Comparison of ENCODE assay signal across 19 cellular contexts in genomic region chr21:42556960-42557359, GRCh38. TPM values are rescaled to one million over a fixed set of nuclear protein-coding genes. Genes with fewer than 3 reads are reported as not detected.
DNase-seq lines count a peak whose midpoint lies in the region; ATAC-seq, FAIRE-seq and TF ChIP-seq lines count a peak whose summit lies in the region.
"Had no signal": no experiment of that assay in that cellular context is flagged by ENCODE, and none has a peak within 500 bp of the region (broad histone marks: within the 10 kb centered on the region; RNA-seq: fewer than 3 reads in every experiment).

No MANE protein-coding gene starts in this region.

- H4K8ac ChIP-seq in neuronal stem cell (ENCODE audit: low read depth, low read length): no peak overlapping the region

- no peak overlapping the region for H2BK120ac ChIP-seq in neuronal stem cell (ENCODE audit: low read depth, low read length)

- WGBS in liver: 40% methylated on average over 14 of the region's 14 CpGs
- WGBS in HepG2 (ENCODE audit: low lambda C conversion rate): 59% methylated on average over 5 of the region's 14 CpGs
- 90 to 91% methylated on average over 14 of the region's 14 CpGs for WGBS in ectodermal cell, 2 experiments
- WGBS in neuronal stem cell (ENCODE audit: extremely low coverage in 2 of 2, insufficient read length in 2 of 2, insufficient replicate concordance in 1 of 2), 2 donors: no CpG with 5 or more reads among the region's 14 CpGs

- no peaks in the 10 kb centered on the region for H3K79me1 ChIP-seq in neuronal stem cell (ENCODE audit: low read depth, low read length)

- no peak overlapping the region for H3K18ac ChIP-seq in neuronal stem cell (ENCODE audit: low read length)

- no peak overlapping the region for H2BK12ac ChIP-seq in neuronal stem cell (ENCODE audit: low read length)

- no peaks in the 10 kb centered on the region for H3K9me3 ChIP-seq in liver (ENCODE audit: control insufficient read depth in 4 of 4, low read length in 3 of 4)
- no peaks in the 10 kb centered on the region for H3K9me3 ChIP-seq in HepG2 (ENCODE audit: low read length)
- no peaks in the 10 kb centered on the region for H3K9me3 ChIP-seq in ectodermal cell (ENCODE audit: control insufficient read depth, low read length)
- no peaks in the 10 kb centered on the region for H3K9me3 ChIP-seq in neuronal stem cell (replicated peaks in 1 of 2; ENCODE audit: control insufficient read depth in 2 of 2, insufficient read depth in 1 of 2, low read depth in 1 of 2, low read length in 2 of 2)
- H3K9me3 ChIP-seq: ascending aorta, HAP-1, upper lobe of left lung had no signal

- peaks cover 8% of the 10 kb centered on the region for H3K36me3 Mint-ChIP-seq in endothelial cell (ENCODE audit: low read depth, unreplicated experiment)

- no peaks in the 10 kb centered on the region for H3K9me3 Mint-ChIP-seq in endothelial cell (ENCODE audit: unreplicated experiment)
- H3K9me3 Mint-ChIP-seq: dendritic cell treated with granulocyte-macrophage colony-stimulating factor and Interleukin-4, amounts not matched to agents 40 ng/mL and 50 ng/mL, for 4 days; immature natural killer cell had no signal

- peaks cover 3% of the 10 kb centered on the region for H3K27me3 Mint-ChIP-seq in endothelial cell (ENCODE audit: unreplicated experiment)
- H3K27me3 Mint-ChIP-seq: dendritic cell treated with granulocyte-macrophage colony-stimulating factor and Interleukin-4, amounts not matched to agents 40 ng/mL and 50 ng/mL, for 4 days had no signal

- H4K91ac ChIP-seq in neuronal stem cell (ENCODE audit: low read depth, low read length, poor library complexity): no peak overlapping the region

- peaks cover 4% of the 10 kb centered on the region for H3K4me1 Mint-ChIP-seq in endothelial cell (ENCODE audit: unreplicated experiment)
- H3K4me1 Mint-ChIP-seq: mesothelial cell of epicardium had no signal

- TF ChIP-seq EP300 in HepG2 (IDR thresholded peaks at IDR 0.05; ENCODE audit: low read depth in 2 of 2, low read length in 2 of 2) (no peak), HepG2 (CRISPR knock-in tag; IDR thresholded peaks at IDR 0.05; ENCODE audit: borderline replicate concordance) (no peak)

- DNase-seq in HepG2 (ENCODE audit: low spot score): no peak
- DNase-seq in neuronal stem cell (ENCODE audit: low spot score): no peak
- DNase-seq in NCI-H1092 treated with DMSO at 0.1 percent for 48 hours (lab: John Stamatoyannopoulos, UW): no peak
- no peak for DNase-seq in NAMALWA (ENCODE audit: low spot score)
- no peak for DNase-seq in endothelial cell (ENCODE audit: low spot score)
- DNase-seq: immature natural killer cell, NCI-H1694 treated with DMSO at 0.1 percent for 48 hours, NCI-H446, occipital lobe, SHP77 had no signal

- H3K27ac Mint-ChIP-seq in endothelial cell (ENCODE audit: unreplicated experiment): no peak overlapping the region
- H3K27ac Mint-ChIP-seq: dendritic cell treated with granulocyte-macrophage colony-stimulating factor and Interleukin-4, amounts not matched to agents 40 ng/mL and 50 ng/mL, for 4 days; immature natural killer cell; mesothelial cell of epicardium had no signal

- H3K4me3 ChIP-seq in liver (ENCODE audit: low read depth in 1 of 3, low read length in 3 of 3): no peak overlapping the region
- no peak overlapping the region for H3K4me3 ChIP-seq in HepG2 (replicated peaks in 1 of 3; ENCODE audit: insufficient read depth in 1 of 3, low read depth in 2 of 3, low read length in 3 of 3)
- H3K4me3 ChIP-seq in ectodermal cell (ENCODE audit: insufficient read depth, low read depth, low read length): no peak overlapping the region
- no peak overlapping the region for H3K4me3 ChIP-seq in neuronal stem cell (ENCODE audit: low read length in 2 of 2)
- H3K4me3 ChIP-seq: ascending aorta, HAP-1, upper lobe of left lung had no signal

- H2AFZ ChIP-seq in HepG2 (ENCODE audit: low read length): no peak overlapping the region
- no peak overlapping the region for H2AFZ ChIP-seq in neuronal stem cell (ENCODE audit: low read length)

- no peak overlapping the region for H3K4me3 Mint-ChIP-seq in endothelial cell (ENCODE audit: unreplicated experiment)
- H3K4me3 Mint-ChIP-seq: dendritic cell treated with granulocyte-macrophage colony-stimulating factor and Interleukin-4, amounts not matched to agents 40 ng/mL and 50 ng/mL, for 4 days; immature natural killer cell; mesothelial cell of epicardium had no signal

- TF ChIP-seq RAD21 in liver (IDR thresholded peaks at IDR 0.05) (peak in 1 of 2 donors; percentile 66), HepG2 (CRISPR knock-in tag; IDR thresholded peaks at IDR 0.05) (no peak)

- H2AK5ac ChIP-seq in neuronal stem cell (ENCODE audit: low read depth, low read length): no peak overlapping the region

- no peak overlapping the region for H2BK15ac ChIP-seq in neuronal stem cell (ENCODE audit: low read length)

- no TSS peak for BruUV-seq in HepG2 (replicated peaks; lab: Mats Ljungman, UMichigan)

- H3K23ac ChIP-seq in neuronal stem cell (ENCODE audit: low read depth, low read length, poor library complexity): no peak overlapping the region

- H2BK5ac ChIP-seq in neuronal stem cell (ENCODE audit: low read length): peak overlapping the region; percentile 42

- H3K27ac ChIP-seq in liver (ENCODE audit: low read depth in 1 of 2, low read length in 2 of 2) (no peak overlapping the region), HepG2 (ENCODE audit: extremely low read length, insufficient read depth, low read length) (no peak overlapping the region), ectodermal cell (ENCODE audit: insufficient read depth, low read depth, low read length, poor library complexity, severe bottlenecking) (peak overlapping the region; percentile 36), neuronal stem cell (replicated peaks; ENCODE audit: low read length) (no peak overlapping the region)
- H3K27ac ChIP-seq: ascending aorta, upper lobe of left lung had no signal

- in situ Hi-C loops in HepG2 (cut with HindIII; ENCODE audit: extremely low pct_ligation_motif_present, low pct_unique_long_range_greater_than_20kb): no loop called here

- POLR2A ChIA-PET in HepG2 (lab: Yijun Ruan, JAX): no interaction called here

- ATAC-seq in HepG2 (no peak), GM21528 (IDR thresholded peaks at IDR 0.05; ENCODE audit: low FRiP score, unreplicated experiment) (no peak)

- peaks cover 0 to 9% (median 6%) of the 10 kb centered on the region in 4 donors for H3K36me3 ChIP-seq in liver (ENCODE audit: control insufficient read depth in 4 of 4, insufficient read depth in 3 of 4, low read depth in 1 of 4, low read length in 3 of 4)
- no peaks in the 10 kb centered on the region for H3K36me3 ChIP-seq in HepG2 (replicated peaks in 1 of 2; ENCODE audit: control insufficient read depth in 1 of 2, insufficient read depth in 2 of 2, low read length in 2 of 2)
- no peaks in the 10 kb centered on the region for H3K36me3 ChIP-seq in ectodermal cell (ENCODE audit: control insufficient read depth, insufficient read depth, low read length)
- peaks cover 0 to 5% of the 10 kb centered on the region in 2 donors for H3K36me3 ChIP-seq in neuronal stem cell (replicated peaks in 1 of 2; ENCODE audit: control insufficient read depth in 2 of 2, insufficient read depth in 2 of 2, low read length in 2 of 2)
- H3K36me3 ChIP-seq: HAP-1 had no signal

- H4K20me1 ChIP-seq in HepG2 (ENCODE audit: insufficient read depth, low read length): no peaks in the 10 kb centered on the region

- H3K4ac ChIP-seq in neuronal stem cell (ENCODE audit: low read length): no peak overlapping the region

- CTCF ChIA-PET in HepG2 (lab: Yijun Ruan, JAX; ENCODE audit: low intra/inter-chr PET ratio, low total read pairs): no interaction called here

- H3K14ac ChIP-seq in neuronal stem cell (ENCODE audit: low read length): no peak overlapping the region

- TF ChIP-seq CTCF in liver (IDR thresholded peaks at IDR 0.05; ENCODE audit: low read depth, low read length, missing input control) (no peak), HepG2 (CRISPR knock-in tag; IDR thresholded peaks at IDR 0.05) (no peak), endothelial cell (IDR thresholded peaks at IDR 0.05; ENCODE audit: unreplicated experiment) (no peak)

- peaks cover 3 to 12% (median 9%) of the 10 kb centered on the region in 4 donors for H3K4me1 ChIP-seq in liver (ENCODE audit: control insufficient read depth in 4 of 4, insufficient read depth in 4 of 4, low read length in 3 of 4)
- peaks cover 32% of the 10 kb centered on the region for H3K4me1 ChIP-seq in HepG2 (ENCODE audit: insufficient read depth, low read length)
- peaks cover 5% of the 10 kb centered on the region for H3K4me1 ChIP-seq in ectodermal cell (ENCODE audit: control insufficient read depth, insufficient read depth, low read length)
- no peaks in the 10 kb centered on the region for H3K4me1 ChIP-seq in neuronal stem cell (ENCODE audit: control insufficient read depth in 2 of 2, insufficient read depth in 1 of 2, low read depth in 1 of 2, low read length in 2 of 2)
- H3K4me1 ChIP-seq: ascending aorta, HAP-1, upper lobe of left lung had no signal

- no peak for FAIRE-seq in HepG2 (lab: Jason Lieb, UNC)
- FAIRE-seq: HTR-8/SVneo had no signal

- TF ChIP-seq POLR2A in HepG2 (IDR thresholded peaks at IDR 0.05; ENCODE audit: insufficient read depth in 1 of 2, low read depth in 2 of 2, low read length in 2 of 2): no peak

- H3K27me3 ChIP-seq in liver (ENCODE audit: control insufficient read depth in 4 of 4, insufficient read depth in 4 of 4, low read length in 3 of 4) (no peaks in the 10 kb centered on the region), HepG2 (ENCODE audit: control insufficient read depth in 1 of 2, insufficient read depth in 2 of 2, low read length in 2 of 2) (no peaks in the 10 kb centered on the region; a peak in 2 of 5 replicates), ectodermal cell (ENCODE audit: control insufficient read depth, insufficient read depth, low read length, poor library complexity, severe bottlenecking) (no peaks in the 10 kb centered on the region), neuronal stem cell (ENCODE audit: control insufficient read depth in 3 of 3, insufficient read depth in 3 of 3, low read depth in 1 of 3, low read length in 3 of 3) (peaks cover 0 to 5% (median 1%) of the 10 kb centered on the region in 3 experiments)
- H3K27me3 ChIP-seq: ascending aorta, upper lobe of left lung had no signal

- H3K79me2 ChIP-seq in HepG2 (ENCODE audit: insufficient read depth, low read length): no peaks in the 10 kb centered on the region

- H3K4me2 ChIP-seq in HepG2 (ENCODE audit: low read depth, low read length) (no peak overlapping the region), neuronal stem cell (ENCODE audit: insufficient read depth, low read length, poor library complexity, severe bottlenecking) (no peak overlapping the region)

- intact Hi-C loops in HepG2 (cut with micrococcal nuclease; ENCODE audit: unreplicated experiment): no loop called here

- H3K9ac ChIP-seq in liver (ENCODE audit: low read depth in 1 of 2, low read length in 2 of 2) (no peak overlapping the region), HepG2 (ENCODE audit: insufficient read depth, low read depth, low read length) (no peak overlapping the region), neuronal stem cell (ENCODE audit: low read depth, low read length, poor library complexity) (no peak overlapping the region)

RNA-seq across cellular contexts. Expression of gene SLC37A1, which starts 43.3 kb away (rescaled TPM):
- total RNA-seq in liver (1 to 10 TPM; 6.1 to 7.2 TPM), HepG2 (2016; rRNA removed; fragmentation: Illumina TruSeq; extraction: Trizol) (0.17 and 0.40 TPM in 2 replicates), endothelial cell (ENCODE audit: unreplicated experiment) (12.3 TPM)
- polyA plus RNA-seq in liver (1 to 10 TPM; 2.0 to 2.4 TPM), HepG2 (2011; rRNA removed) (0.14 and 0.22 TPM in 2 replicates)
- 0.18 TPM in 1 of 2 replicates, not detected in the other for total RNA-seq in HepG2 (2016; cell fraction: cytosol; rRNA removed; fragmentation: Illumina TruSeq; extraction: Trizol; ENCODE audit: low read depth)
- 0.10 and 0.28 TPM in 2 replicates for total RNA-seq in HepG2 (2016; cell fraction: insoluble cytoplasmic fraction; rRNA removed; fragmentation: Illumina TruSeq; extraction: Trizol)
- total RNA-seq in HepG2 (2016; cell fraction: membrane; rRNA removed; fragmentation: Illumina TruSeq; extraction: Trizol): 0.31 and 0.48 TPM in 2 replicates
- total RNA-seq in HepG2 (2016; cell fraction: nucleus; rRNA removed; fragmentation: Illumina TruSeq; extraction: Trizol): 0.31 and 0.34 TPM in 2 replicates
- polyA plus RNA-seq in HepG2 (2011; cell fraction: cytosol; rRNA removed): 0.12 and 0.14 TPM in 2 replicates
- 0.19 and 0.29 TPM in 2 replicates for polyA plus RNA-seq in HepG2 (2011; cell fraction: nucleus; rRNA removed)
- polyA plus RNA-seq in HepG2 (2012): 0.13 and 0.28 TPM in 2 replicates
- 0.18 and 0.58 TPM in 2 replicates for polyA plus RNA-seq in HepG2 (2016; cell fraction: cytosol; fragmentation: Illumina TruSeq; extraction: Trizol; ENCODE audit: low read depth)
- polyA plus RNA-seq in HepG2 (2016; cell fraction: insoluble cytoplasmic fraction; fragmentation: Illumina TruSeq; extraction: Trizol; ENCODE audit: low read depth): 0.12 and 0.25 TPM in 2 replicates
- polyA plus RNA-seq in HepG2 (2016; cell fraction: membrane; fragmentation: Illumina TruSeq; extraction: Trizol; ENCODE audit: low read depth): 0.35 and 0.40 TPM in 2 replicates
- 0.37 and 0.70 TPM in 2 replicates for polyA plus RNA-seq in HepG2 (2016; cell fraction: nucleus; fragmentation: Illumina TruSeq; extraction: Trizol; ENCODE audit: insufficient read depth, low read depth)
- 0.80 and 7.9 TPM in 2 replicates for polyA minus RNA-seq in HepG2 (2011; rRNA and poly(A)+ RNA removed; ENCODE audit: low replicate concordance)
- polyA minus RNA-seq in HepG2 (2011; cell fraction: cytosol; rRNA and poly(A)+ RNA removed): 0.49 TPM in 1 of 2 replicates, not detected in the other
- polyA minus RNA-seq in HepG2 (2011; cell fraction: nucleus; rRNA and poly(A)+ RNA removed): 0.12 and 0.39 TPM in 2 replicates
- 6.5 TPM for polyA plus RNA-seq in ectodermal cell (2013, experiment 1 of 4)
- 6.4 TPM for polyA plus RNA-seq in ectodermal cell (2013, experiment 2 of 4)
- polyA plus RNA-seq in ectodermal cell (2013, experiment 3 of 4): 4.0 TPM
- 5.3 TPM for polyA plus RNA-seq in ectodermal cell (2013, experiment 4 of 4)
- polyA plus RNA-seq in neuronal stem cell (2013, experiment 1 of 2): 9.1 TPM
- polyA plus RNA-seq in neuronal stem cell (2013, experiment 2 of 2): 8.5 TPM
